Comparison of ENCODE assay signal across 30 cellular contexts in genomic region chr4:101824500-101824899, GRCh38. TPM values are rescaled to one million over a fixed set of nuclear protein-coding genes. Genes with fewer than 3 reads are reported as not detected.
DNase-seq lines count a peak whose midpoint lies in the region; ATAC-seq, FAIRE-seq and TF ChIP-seq lines count a peak whose summit lies in the region.
"Had no signal": no experiment of that assay in that cellular context is flagged by ENCODE, and none has a peak within 500 bp of the region (broad histone marks: within the 10 kb centered on the region; RNA-seq: fewer than 3 reads in every experiment).

No MANE protein-coding gene starts in this region.

- no peak for TF ChIP-seq CTCF in activated B cell treated with CpG ODN at 0.5 μM for 24 hours (IDR thresholded peaks at IDR 0.05)
- TF ChIP-seq CTCF in fibroblast of pulmonary artery (IDR thresholded peaks at IDR 0.05; ENCODE audit: low read length, missing control alignments) = no peak
- TF ChIP-seq CTCF in pancreas (IDR thresholded peaks at IDR 0.05) = no peak

- ATAC-seq in activated B cell treated with CpG ODN at 0.5 μM for 24 hours (ENCODE audit: low read depth) = no peak
- no peak for ATAC-seq in pancreas
- ATAC-seq in HG02642 (IDR thresholded peaks at IDR 0.05; ENCODE audit: poor library complexity, unreplicated experiment) = no peak
- no peak for ATAC-seq in GM21447 (IDR thresholded peaks at IDR 0.05; ENCODE audit: unreplicated experiment)
- no peak for ATAC-seq in left colon
- ATAC-seq: GM12878, HCT116, HepG2, PC-3 had no signal

- H3K9me3 ChIP-seq in BLaER1 treated with 17β-estradiol and CSF1 and Interleukin-3, amounts not matched to agents 10 nM and 100 nM (replicated peaks in 1 of 11) = peaks cover 22 to 32% (median 27%) of the 10 kb centered on the region in 11 experiments
- no peaks in the 10 kb centered on the region for H3K9me3 ChIP-seq in pancreas
- H3K9me3 ChIP-seq: Caco-2, MG63, SJCRH30 had no signal

- DNase-seq in activated B cell treated with CpG ODN at 0.5 μM for 24 hours (no peak), fibroblast of pulmonary artery (ENCODE audit: low read depth) (peak; percentile 35), pancreas (no peak), COLO668 (lab: John Stamatoyannopoulos, UW; ENCODE audit: unreplicated experiment) (no peak), left colon (no peak)
- DNase-seq: Caco-2; CD4-positive, alpha-beta T cell; DMS 273 treated with DMSO at 0.1 percent for 48 hours; DMS79; EL; GDM1; KBM-7; MG63; NCI-H1105 treated with DMSO at 0.1 percent for 48 hours; NCI-H146; NCI-H1930; NCI-H2107; NCI-H446; NCI-H524 treated with DMSO at 0.1 percent for 48 hours; NCI-H774; PC-3; SJCRH30 had no signal

- peaks cover 78% of the 10 kb centered on the region for H3K4me1 Mint-ChIP-seq in activated B cell treated with CpG ODN at 0.5 μM for 24 hours

- POLR2A ChIA-PET in activated B cell treated with CpG ODN at 0.5 μM for 24 hours (lab: Charles Lee) = interaction anchor here (0.5 to 1.4 kb wide), 6 partner anchors 9 to 133 kb away, joined by 3 to 6 read pairs (median 4); no protein-coding TSS in a partner anchor

- no peak overlapping the region for H3K27ac ChIP-seq in BLaER1 treated with 17β-estradiol and CSF1 and Interleukin-3, amounts not matched to agents 10 nM and 100 nM
- no peak overlapping the region for H3K27ac ChIP-seq in pancreas
- H3K27ac ChIP-seq: BLaER1, SJCRH30 had no signal

- H3K4me2 ChIP-seq in BLaER1 treated with 17β-estradiol and CSF1 and Interleukin-3, amounts not matched to agents 10 nM and 100 nM = peak overlapping the region in 6 of 11 experiments; percentile 21 to 62 (median 54); a peak in 6 of 22 replicates

- H3K4me1 ChIP-seq in BLaER1 treated with 17β-estradiol and CSF1 and Interleukin-3, amounts not matched to agents 10 nM and 100 nM = peaks cover 0 to 16% (median 8%) of the 10 kb centered on the region in 10 experiments; a peak in 13 of 20 replicates
- no peaks in the 10 kb centered on the region for H3K4me1 ChIP-seq in pancreas
- H3K4me1 ChIP-seq: Caco-2, SJCRH30 had no signal

- CTCF ChIA-PET in activated B cell treated with CpG ODN at 0.5 μM for 24 hours (lab: Charles Lee) = interaction anchor here (1.3 kb wide), 1 partner anchor 18 kb away, joined by 4 read pairs; no protein-coding TSS in a partner anchor

- H3K4me3 ChIP-seq in BLaER1 treated with 17β-estradiol and CSF1 and Interleukin-3, amounts not matched to agents 10 nM and 100 nM = no peak overlapping the region
- no peak overlapping the region for H3K4me3 ChIP-seq in fibroblast of pulmonary artery (replicated peaks; ENCODE audit: low read depth, low read length)
- no peak overlapping the region for H3K4me3 ChIP-seq in pancreas
- H3K4me3 ChIP-seq: BLaER1, GM12878, MG63, SJCRH30 had no signal

- FAIRE-seq in pancreas (lab: Jason Lieb, UNC) = peak; percentile 49
- FAIRE-seq: GM12878, HepG2 had no signal

- peaks cover 0 to 3% (median 0%) of the 10 kb centered on the region in 11 experiments; a peak in 1 of 22 replicates for H3K36me3 ChIP-seq in BLaER1 treated with 17β-estradiol and CSF1 and Interleukin-3, amounts not matched to agents 10 nM and 100 nM
- H3K36me3 ChIP-seq in pancreas = no peaks in the 10 kb centered on the region
- H3K36me3 ChIP-seq: BLaER1, MG63, SJCRH30 had no signal

- H3K36me3 Mint-ChIP-seq in activated B cell treated with CpG ODN at 0.5 μM for 24 hours (ENCODE audit: low read depth) = peaks cover 58% of the 10 kb centered on the region

- H3K9me3 Mint-ChIP-seq in activated B cell treated with CpG ODN at 0.5 μM for 24 hours = peaks cover 15% of the 10 kb centered on the region

- H3K27me3 Mint-ChIP-seq in activated B cell treated with CpG ODN at 0.5 μM for 24 hours = no peaks in the 10 kb centered on the region
- H3K27me3 Mint-ChIP-seq: CD4-positive, alpha-beta T cell had no signal

- intact Hi-C loops in activated B cell treated with CpG ODN at 0.5 μM for 24 hours (cut with micrococcal nuclease) = loop anchor here (2.0 kb wide), 1 partner anchor 14 kb away; no protein-coding TSS in a partner anchor
- intact Hi-C loops in pancreas (cut with DNase I) = no loop called here
- intact Hi-C loops in left colon (cut with DNase I, micrococcal nuclease) = no loop called here

- H3K27me3 ChIP-seq in BLaER1 treated with 17β-estradiol and CSF1 and Interleukin-3, amounts not matched to agents 10 nM and 100 nM = no peaks in the 10 kb centered on the region; a peak in 1 of 22 replicates
- no peaks in the 10 kb centered on the region for H3K27me3 ChIP-seq in pancreas
- H3K27me3 ChIP-seq: BLaER1, MG63, SJCRH30 had no signal

- H4K20me1 ChIP-seq in BLaER1 treated with 17β-estradiol and CSF1 and Interleukin-3, amounts not matched to agents 10 nM and 100 nM = no peaks in the 10 kb centered on the region
- H4K20me1 ChIP-seq: BLaER1 had no signal

- peak overlapping the region; percentile 72 for H3K27ac Mint-ChIP-seq in activated B cell treated with CpG ODN at 0.5 μM for 24 hours
- H3K27ac Mint-ChIP-seq: CD4-positive, alpha-beta T cell had no signal

- no peak overlapping the region for H3K9ac ChIP-seq in BLaER1 treated with 17β-estradiol and CSF1 and Interleukin-3, amounts not matched to agents 10 nM and 100 nM
- H3K9ac ChIP-seq: BLaER1 had no signal

- peak overlapping the region; percentile 21 for H3K4me3 Mint-ChIP-seq in activated B cell treated with CpG ODN at 0.5 μM for 24 hours
- H3K4me3 Mint-ChIP-seq: CD4-positive, alpha-beta T cell had no signal

RNA-seq across cellular contexts. Expression of gene BANK1, which starts 34.0 kb away (rescaled TPM):
- total RNA-seq in activated B cell treated with CpG ODN at 0.5 μM for 24 hours = 307 and 336 TPM in 2 replicates
- total RNA-seq in pancreas = 1 to 10 TPM in 2 of 6 donors, under 1 TPM in 4; 0.13 to 1.1 (median 0.34) TPM
- 1 to 10 TPM in 1 of 2 donors, under 1 TPM in 1; 0.57 to 2.0 TPM for polyA plus RNA-seq in pancreas
- 1 to 10 TPM; 1.2 to 1.3 TPM for total RNA-seq in left colon
- total RNA-seq: HT1080 had no signal
- polyA plus RNA-seq: HepG2 had no signal

Comparison
In these comparisons a context has a peak if more than half of its experiments do, and no peak if none do; other contexts are left out.
1. RNA of gene BANK1, which starts 34.0 kb away (total RNA-seq): 307 to 336 TPM in activated B cell treated with CpG ODN at 0.5 μM for 24 hours; 1.2 to 1.3 TPM in left colon and 0.13 to 1.1 TPM in pancreas; every median in the first group is over 100 times any median in the second.